ENCODE assay signal across 8 cellular contexts in the genomic region with DNA sequence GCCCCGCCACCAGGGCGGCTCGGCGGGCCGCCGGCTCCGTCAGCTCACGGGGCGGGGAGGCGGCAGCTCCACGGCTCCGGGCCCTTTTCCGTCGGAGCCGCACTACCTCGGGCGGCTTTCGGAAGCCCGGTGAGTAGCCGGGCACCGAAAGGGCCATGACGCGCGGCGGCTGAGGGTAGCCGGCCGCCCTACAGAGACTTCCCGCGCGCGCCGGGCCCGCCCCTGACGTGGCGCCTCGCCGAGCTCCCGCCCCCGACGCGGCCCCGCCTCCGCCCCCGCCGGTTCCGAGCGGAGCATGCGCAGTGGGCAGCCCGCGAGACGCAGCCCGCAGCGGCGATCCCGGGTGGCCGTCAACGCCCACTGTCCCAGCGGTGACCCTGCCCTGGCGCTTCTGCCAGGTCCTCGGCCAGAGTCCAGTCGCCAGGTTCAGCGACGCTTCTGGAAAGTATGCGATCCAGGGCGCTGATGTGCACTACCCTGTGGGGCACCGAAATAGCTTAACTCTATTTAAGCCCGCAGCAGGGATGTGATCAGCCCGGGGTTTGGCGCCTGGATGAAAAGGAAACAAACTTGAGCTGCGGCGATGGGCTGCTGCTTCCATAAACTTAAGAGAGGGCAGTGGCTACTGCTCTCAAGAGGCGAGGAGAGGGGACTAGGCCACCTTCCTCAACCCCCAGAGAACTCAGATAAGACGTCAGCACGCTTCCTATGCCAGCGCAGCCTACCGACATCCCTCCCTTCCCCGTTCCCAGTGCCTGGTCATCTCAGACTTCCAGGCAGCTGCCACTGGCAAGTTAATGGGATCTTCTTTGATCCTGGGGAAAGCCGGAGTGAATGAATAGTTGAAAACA. TPM values are rescaled to one million over a fixed set of nuclear protein-coding genes. Genes with fewer than 3 reads are reported as not detected.
DNase-seq lines count a peak whose midpoint lies in the region; TF ChIP-seq lines count a peak whose summit lies in the region.

A gene with protein sequence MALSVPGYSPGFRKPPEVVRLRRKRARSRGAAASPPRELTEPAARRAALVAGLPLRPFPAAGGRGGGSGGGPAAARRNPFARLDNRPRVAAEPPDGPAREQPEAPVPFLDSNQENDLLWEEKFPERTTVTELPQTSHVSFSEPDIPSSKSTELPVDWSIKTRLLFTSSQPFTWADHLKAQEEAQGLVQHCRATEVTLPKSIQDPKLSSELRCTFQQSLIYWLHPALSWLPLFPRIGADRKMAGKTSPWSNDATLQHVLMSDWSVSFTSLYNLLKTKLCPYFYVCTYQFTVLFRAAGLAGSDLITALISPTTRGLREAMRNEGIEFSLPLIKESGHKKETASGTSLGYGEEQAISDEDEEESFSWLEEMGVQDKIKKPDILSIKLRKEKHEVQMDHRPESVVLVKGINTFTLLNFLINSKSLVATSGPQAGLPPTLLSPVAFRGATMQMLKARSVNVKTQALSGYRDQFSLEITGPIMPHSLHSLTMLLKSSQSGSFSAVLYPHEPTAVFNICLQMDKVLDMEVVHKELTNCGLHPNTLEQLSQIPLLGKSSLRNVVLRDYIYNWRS (minus strand): TSS at position 200 of the 851 bp plus-strand sequence. CDS start 43 bp downstream, at position 157.

- H3K4me3 Mint-ChIP-seq in neural crest cell: peak within 1 kb of the TSS; percentile 95

- TF ChIP-seq CTCF in foreskin fibroblast (IDR thresholded peaks at IDR 0.05; ENCODE audit: low read depth, low read length) (no peak), neural crest cell (conservative IDR thresholded peaks at IDR 0.05) (peak; percentile 5)

- H3K4me1 ChIP-seq in stomach smooth muscle (ENCODE audit: control insufficient read depth, insufficient read depth, low read length): peaks cover 17% of the 10 kb centered on the region

- no peaks in the 10 kb centered on the region for H3K27me3 Mint-ChIP-seq in neural crest cell (ENCODE audit: low read depth)

- H3K4me1 Mint-ChIP-seq in neural crest cell: peaks cover 26% of the 10 kb centered on the region

- H3K27me3 ChIP-seq in H7 (ENCODE audit: control insufficient read depth, insufficient read depth, low read length) (peaks cover 3% of the 10 kb centered on the region), stomach smooth muscle (ENCODE audit: control insufficient read depth in 1 of 2, insufficient read depth in 2 of 2, low read length in 2 of 2) (no peaks in the 10 kb centered on the region)

- H3K36me3 ChIP-seq in H7 (replicated peaks; ENCODE audit: control insufficient read depth, insufficient read depth, low read length) (peaks cover 2% of the 10 kb centered on the region), stomach smooth muscle (ENCODE audit: control insufficient read depth in 2 of 2, insufficient read depth in 2 of 2, low read length in 2 of 2) (no peaks in the 10 kb centered on the region)

- H3K36me3 Mint-ChIP-seq in neural crest cell (ENCODE audit: low read depth): peaks cover 8% of the 10 kb centered on the region

- H3K4me3 ChIP-seq in H7 (ENCODE audit: insufficient read depth, low read depth, low read length) (peak within 1 kb of the TSS; percentile 88), foreskin fibroblast (ENCODE audit: low read depth in 1 of 2, low read length in 2 of 2) (peak within 1 kb of the TSS; percentile 65 to 91), stomach smooth muscle (ENCODE audit: low read length in 2 of 2) (peak within 1 kb of the TSS; percentile 93 to 95)

- H3K9me3 ChIP-seq in stomach smooth muscle (ENCODE audit: control insufficient read depth in 2 of 2, low read length in 2 of 2): no peaks in the 10 kb centered on the region

- H3K9me3 Mint-ChIP-seq in neural crest cell: no peaks in the 10 kb centered on the region

- peak within 1 kb of the TSS; percentile 73 for H3K27ac ChIP-seq in stomach smooth muscle (ENCODE audit: low read length)

- H3K9ac ChIP-seq in stomach smooth muscle (ENCODE audit: low read length in 2 of 2): peak within 1 kb of the TSS; percentile 81 to 82

- H3K27ac Mint-ChIP-seq in neural crest cell (ENCODE audit: unreplicated experiment): peak within 1 kb of the TSS; percentile 96

- DNase-seq in GDM1 (lab: John Stamatoyannopoulos, UW): peak; percentile 79
- DNase-seq in H7: peak; percentile 99
- peak; percentile 94 for DNase-seq in M059J (ENCODE audit: low read depth)
- DNase-seq in SHP77 treated with DMSO at 0.1 percent for 48 hours (lab: John Stamatoyannopoulos, UW): peak; percentile 53
- peak; percentile 84 for DNase-seq in activated gamma-delta T cell treated with Interleukin-2 at 50 U/mL for 16 hours
- DNase-seq in foreskin fibroblast: peak; percentile 74 to 93
- peak; percentile 91 for DNase-seq in neural crest cell (ENCODE audit: low read depth, low spot score)

RNA-seq across cellular contexts. Expression of the gene that starts here (rescaled TPM):
- 37.6 and 38.6 TPM in 2 replicates for total RNA-seq in H7 (2014; rRNA removed; shearing (Covaris generic))
- total RNA-seq in M059J (2014; rRNA removed; shearing (Covaris generic)): 73.6 and 106 TPM in 2 replicates
- 30.9 and 32.3 TPM in 2 replicates for total RNA-seq in neural crest cell

Comparison
In these comparisons a context has a peak if more than half of its experiments do, and no peak if none do; other contexts are left out.
1. Peak in every context shown above with its lines: DNase-seq, H3K4me3 ChIP-seq and H3K27ac ChIP-seq.